Comparison of ENCODE assay signal across 15 cellular contexts in the genomic region with DNA sequence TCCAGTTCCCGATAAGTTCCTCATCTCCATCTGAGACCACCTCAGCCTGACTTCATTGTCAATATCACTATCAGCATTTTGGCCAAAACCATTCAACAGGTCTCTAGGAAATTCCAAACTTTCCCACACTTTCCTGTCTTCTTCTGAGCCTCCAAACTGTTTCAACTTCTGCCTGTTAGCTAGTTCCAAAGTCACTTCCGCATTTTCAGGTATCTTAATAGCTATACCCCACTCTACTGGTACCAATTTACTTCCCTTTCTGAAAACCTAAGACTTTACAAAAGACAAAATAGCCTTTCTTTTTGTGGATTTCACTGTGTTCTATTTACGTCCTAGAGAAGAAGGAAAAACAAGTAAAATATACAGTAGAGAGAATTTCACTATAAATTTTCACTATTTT.
"Had no signal": no experiment of that assay in that cellular context is flagged by ENCODE, and none has a peak within 500 bp of the region (broad histone marks: within the 10 kb centered on the region; RNA-seq: fewer than 3 reads in every experiment).

No MANE protein-coding gene starts in this region.

- DNase-seq: activated B cell treated with CpG ODN at 0.5 μM for 24 hours; activated CD4-positive, alpha-beta T cell treated with anti-CD3 and anti-CD28 coated beads, Interleukin-2, amount 10 ng/mL, durations not matched to agents 7 days and 5 days; activated CD8-positive, alpha-beta memory T cell treated with anti-CD3 and anti-CD28 coated beads for 24 hours; amniotic stem cell; body of pancreas; central memory CD4-positive, alpha-beta T cell; cortex of kidney; effector CD8-positive, alpha-beta T cell; left lung; nephron progenitor cell; stimulated activated CD4-positive, alpha-beta T cell treated with anti-CD3 and anti-CD28 coated beads, Interleukin-12 subunit alpha, Interleukin-12 subunit beta, amount 100 ng/mL, for 4 hours; stimulated activated CD4-positive, alpha-beta T cell treated with anti-CD3 and anti-CD28 coated beads, Interleukin-2, amount 100 ng/mL, for 48 hours; stimulated activated naive CD4-positive, alpha-beta T cell treated with Interleukin-2 at 50 U/mL for 16 hours; T1000 had no signal

- H3K27ac ChIP-seq: body of pancreas, left lung had no signal

- H3K4me1 ChIP-seq: body of pancreas, left lung had no signal

- ATAC-seq: activated naive CD4-positive, alpha-beta T cell treated with anti-CD3 and anti-CD28 coated beads, Interleukin-2, amount 50 U/mL, for 72 hours; body of pancreas; left lung had no signal

- H3K36me3 ChIP-seq: left lung had no signal

- H3K27me3 ChIP-seq: body of pancreas, left lung had no signal

- H3K4me3 ChIP-seq: body of pancreas, left lung had no signal
